19 cellular contexts compared by ENCODE assay signal in genomic region chr5:39104221-39104620, GRCh38.
"Had no signal": no experiment of that assay in that cellular context is flagged by ENCODE, and none has a peak within 500 bp of the region (broad histone marks: within the 10 kb centered on the region; RNA-seq: fewer than 3 reads in every experiment).

No MANE protein-coding gene starts in this region.

- DNase-seq: activated gamma-delta T cell; activated T-cell treated with anti-CD3 and anti-CD28 coated beads for 4 hours; adrenal gland; central memory CD4-positive, alpha-beta T cell; cortex of kidney; effector CD8-positive, alpha-beta T cell; foreskin melanocyte; head of caudate nucleus; left cardiac atrium; lower lobe of right lung; psoas muscle; spleen; stimulated activated CD4-positive, alpha-beta T cell treated with anti-CD3 and anti-CD28 coated beads, Interleukin-1b, Interleukin-23, amount 100 ng/mL, for 48 hours; stimulated activated naive CD8-positive, alpha-beta T cell treated with anti-CD3 and anti-CD28 coated beads, Interleukin-15, Interleukin-2, amounts not matched to agents 100 U/mL and 50 U/mL, for 24 hours; upper lobe of left lung had no signal

- H3K4me3 ChIP-seq: adrenal gland, lower lobe of right lung, psoas muscle, spleen, suprapubic skin, upper lobe of left lung had no signal

- H3K27ac Mint-ChIP-seq: nephron had no signal

- H3K4me1 Mint-ChIP-seq: nephron had no signal

- H3K9me3 Mint-ChIP-seq: nephron had no signal

- H3K4me1 ChIP-seq: adrenal gland, psoas muscle, suprapubic skin had no signal

- ATAC-seq: activated CD4-positive, CD25-positive, alpha-beta regulatory T cell treated with anti-CD3 and anti-CD28 coated beads, Interleukin-2, amount 50 U/mL, for 24 hours; left cardiac atrium; lower lobe of right lung; psoas muscle; sciatic nerve; stimulated activated naive CD8-positive, alpha-beta T cell treated with anti-CD3 and anti-CD28 coated beads, Interleukin-15, Interleukin-2, amounts not matched to agents 100 U/mL and 50 U/mL, for 24 hours had no signal

- H3K36me3 ChIP-seq: suprapubic skin, upper lobe of left lung had no signal

- H3K4me3 Mint-ChIP-seq: nephron had no signal

- H3K27ac ChIP-seq: adrenal gland, lower lobe of right lung, psoas muscle, spleen, suprapubic skin, upper lobe of left lung had no signal

- H3K9me3 ChIP-seq: adrenal gland, lower lobe of right lung, psoas muscle, spleen, suprapubic skin, upper lobe of left lung had no signal

- H3K27me3 ChIP-seq: adrenal gland, spleen, suprapubic skin, upper lobe of left lung had no signal
